18 cellular contexts compared by ENCODE assay signal in the genomic region with DNA sequence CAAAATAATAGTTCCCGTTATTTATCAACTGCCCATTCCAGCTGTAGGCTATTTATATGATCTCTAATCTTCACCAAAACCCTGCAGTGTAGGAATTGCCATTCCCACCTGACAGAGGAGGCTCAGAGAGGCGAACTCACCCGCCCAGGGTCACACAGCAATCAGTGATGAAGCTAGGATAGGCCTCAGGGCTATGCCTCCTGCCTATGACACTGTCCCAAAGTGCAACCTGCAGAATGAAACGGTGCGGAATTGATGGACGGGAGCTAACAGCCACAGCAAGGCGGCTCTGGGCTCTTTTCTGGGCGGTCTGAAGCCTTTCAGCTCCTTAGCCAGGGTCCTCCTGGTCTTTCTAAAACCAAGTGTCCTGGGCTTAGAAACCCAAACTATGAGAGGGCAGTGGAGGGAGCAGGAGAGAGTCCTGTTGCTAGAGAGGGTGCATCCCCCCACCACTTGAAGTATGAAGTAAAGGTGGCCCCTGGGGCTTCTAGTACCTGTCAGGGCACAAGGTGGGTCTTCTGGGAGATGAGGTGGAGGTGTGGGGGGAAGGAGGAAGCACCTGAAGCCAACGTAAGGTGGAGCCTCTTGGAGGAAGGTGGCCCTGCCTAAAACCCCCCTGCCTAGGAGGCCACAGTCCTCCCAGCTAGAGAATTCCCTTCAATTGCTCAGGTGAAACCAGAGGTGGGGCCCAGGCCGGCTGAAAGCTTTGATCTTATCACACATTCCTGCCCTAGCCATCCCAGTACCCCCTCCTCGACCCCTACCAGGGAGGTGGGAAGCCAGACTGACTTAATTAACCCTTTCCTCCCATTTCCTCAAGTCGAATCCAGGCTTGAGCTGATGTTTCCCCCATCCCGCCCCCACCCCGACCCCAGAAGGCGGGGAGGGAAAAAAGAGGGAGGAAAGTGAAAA. TPM values are rescaled to one million over a fixed set of nuclear protein-coding genes. Genes with fewer than 3 reads are reported as not detected.
DNase-seq lines count a peak whose midpoint lies in the region; ATAC-seq and TF ChIP-seq lines count a peak whose summit lies in the region.
"Had no signal": no experiment of that assay in that cellular context is flagged by ENCODE, and none has a peak within 500 bp of the region (broad histone marks: within the 10 kb centered on the region; RNA-seq: fewer than 3 reads in every experiment).

No MANE protein-coding gene starts in this region.

- peak overlapping the region; percentile 20 for H3K18ac ChIP-seq in trophoblast cell (ENCODE audit: low read length)

- intact Hi-C loops in Right ventricle myocardium inferior (cut with DNase I) = no loop called here
- intact Hi-C loops in left cardiac atrium (cut with DNase I) = no loop called here
- intact Hi-C loops in right cardiac atrium (cut with DNase I) = no loop called here
- intact Hi-C loops in vagina (cut with DNase I) = no loop called here

- no peak overlapping the region for H2AFZ ChIP-seq in trophoblast cell (ENCODE audit: insufficient read depth, low read length, poor library complexity)

- H3K27me3 ChIP-seq in right cardiac atrium (ENCODE audit: control insufficient read depth, insufficient read depth) (no peaks in the 10 kb centered on the region), trophoblast cell (ENCODE audit: insufficient read depth, low read length) (no peaks in the 10 kb centered on the region), vagina (no peaks in the 10 kb centered on the region)

- peaks cover 2 to 11% of the 10 kb centered on the region in 2 experiments for H3K36me3 ChIP-seq in trophoblast cell (ENCODE audit: control insufficient read depth in 1 of 2, insufficient read depth in 2 of 2, low read length in 2 of 2)
- H3K36me3 ChIP-seq in vagina = no peaks in the 10 kb centered on the region

- WGBS in right cardiac atrium = 58% methylated on average over 15 of the region's 15 CpGs
- no CpG with 5 or more reads among the region's 15 CpGs for WGBS in trophoblast cell (ENCODE audit: extremely low coverage, insufficient coverage, insufficient read length)

- H3K14ac ChIP-seq in trophoblast cell (ENCODE audit: low read length) = peak overlapping the region; percentile 71

- H2BK12ac ChIP-seq in trophoblast cell (ENCODE audit: low read length) = peak overlapping the region; percentile 46

- DNase-seq in Right ventricle myocardium inferior (ENCODE audit: missing footprints) = peak; percentile 30
- no peak for DNase-seq in left cardiac atrium
- DNase-seq in right cardiac atrium = peak in 1 of 3 donors; percentile 43
- no peak for DNase-seq in trophoblast cell
- DNase-seq in vagina (ENCODE audit: extremely low spot score in 2 of 2) = no peak
- DNase-seq in stimulated activated CD4-positive, alpha-beta T cell treated with anti-CD3 and anti-CD28 coated beads, Interleukin-4, amount 100 ng/mL, for 1 hour = no peak
- no peak for DNase-seq in UCSD-AML1 (lab: John Stamatoyannopoulos, UW; ENCODE audit: unreplicated experiment)
- DNase-seq: 8988T; activated CD4-positive, alpha-beta T cell treated with anti-CD3 and anti-CD28 coated beads, Interleukin-2, amount 50 U/mL, for 1 hour; activated effector memory CD4-positive, alpha-beta T cell treated with anti-CD3 and anti-CD28 coated beads, Interleukin-2, amount 50 U/mL, for 16 hours; DMS 273 treated with DMSO at 0.1 percent for 48 hours; erythroblast; MM.1S; nucleus accumbens; stimulated activated CD4-positive, alpha-beta T cell treated with anti-CD3 and anti-CD28 coated beads, Interleukin-2, amount 100 ng/mL, for 24 hours; stimulated activated naive CD4-positive, alpha-beta T cell treated with Interleukin-2 at 50 U/mL for 16 hours had no signal

- no peak for ATAC-seq in Right ventricle myocardium inferior
- no peak for ATAC-seq in left cardiac atrium
- ATAC-seq in right cardiac atrium = no peak
- no peak for ATAC-seq in GM18867 (IDR thresholded peaks at IDR 0.05; ENCODE audit: unreplicated experiment)

- H3K79me2 ChIP-seq in trophoblast cell (ENCODE audit: control insufficient read depth, insufficient read depth, low read length, poor library complexity) = peaks cover 13% of the 10 kb centered on the region

- peak overlapping the region; percentile 64 for H4K8ac ChIP-seq in trophoblast cell (ENCODE audit: low read depth, low read length)

- H3K4ac ChIP-seq in trophoblast cell (ENCODE audit: low read depth, low read length) = peak overlapping the region; percentile 57

- H4K91ac ChIP-seq in trophoblast cell (ENCODE audit: low read depth, low read length) = peak overlapping the region; percentile 54

- H2BK5ac ChIP-seq in trophoblast cell (ENCODE audit: low read depth, low read length, poor library complexity) = peak overlapping the region; percentile 59

- H3K23ac ChIP-seq in trophoblast cell (ENCODE audit: low read length) = no peak overlapping the region

- H3K9me3 ChIP-seq in right cardiac atrium (ENCODE audit: control insufficient read depth, low read length) (no peaks in the 10 kb centered on the region), trophoblast cell (ENCODE audit: insufficient read depth, low read depth, low read length) (no peaks in the 10 kb centered on the region), vagina (no peaks in the 10 kb centered on the region)

- peak overlapping the region; percentile 35 for H3K4me2 ChIP-seq in trophoblast cell (ENCODE audit: low read length)

- peak overlapping the region; percentile 49 for H2AK5ac ChIP-seq in trophoblast cell (ENCODE audit: low read length)

- H3K79me1 ChIP-seq in trophoblast cell (ENCODE audit: low read length) = peaks cover 38% of the 10 kb centered on the region

- no peak overlapping the region for H3K4me3 ChIP-seq in right cardiac atrium (ENCODE audit: low read length)
- no peak overlapping the region for H3K4me3 ChIP-seq in trophoblast cell (ENCODE audit: low read depth, low read length)
- H3K4me3 ChIP-seq in vagina = no peak overlapping the region

- peak overlapping the region; percentile 84 for H3K27ac ChIP-seq in right cardiac atrium (ENCODE audit: low read length)
- H3K27ac ChIP-seq in trophoblast cell (ENCODE audit: low read depth, low read length) = peak overlapping the region; percentile 65
- H3K27ac ChIP-seq in vagina = peak overlapping the region; percentile 96

- TF ChIP-seq POLR2A in vagina (IDR thresholded peaks at IDR 0.05) = no peak

- H3K4me1 ChIP-seq in right cardiac atrium (ENCODE audit: control insufficient read depth, insufficient read depth, low read length) (peaks cover 49% of the 10 kb centered on the region), trophoblast cell (ENCODE audit: control insufficient read depth in 1 of 2, insufficient read depth in 2 of 2, low read length in 2 of 2) (peaks cover 63 to 69% of the 10 kb centered on the region in 2 experiments), vagina (peaks cover 93% of the 10 kb centered on the region)

- no peak overlapping the region for H3K9ac ChIP-seq in trophoblast cell (ENCODE audit: low read length)

- no peak overlapping the region for H4K12ac ChIP-seq in trophoblast cell (ENCODE audit: low read depth, low read length)

- no peak for TF ChIP-seq CTCF in vagina (IDR thresholded peaks at IDR 0.05)

- peak overlapping the region; percentile 78 for H2BK120ac ChIP-seq in trophoblast cell (ENCODE audit: insufficient read depth, low read length, poor library complexity)

RNA-seq across cellular contexts. Expression of a gene that starts 14.8 kb away (rescaled TPM):
- total RNA-seq in Right ventricle myocardium inferior (269 TPM), left cardiac atrium (100 to 1,000 TPM; 307 to 608 TPM), right cardiac atrium (100 to 1,000 TPM; 320 to 659 (median 492) TPM), vagina (179 TPM)
- polyA plus RNA-seq in right cardiac atrium = 257 TPM
- 97.2 and 106 TPM in 2 replicates for polyA plus RNA-seq in trophoblast cell (2013)

RNA-seq across cellular contexts. Expression of a gene that starts 54.5 kb away (rescaled TPM):
- total RNA-seq in Right ventricle myocardium inferior (not detected), left cardiac atrium (not detected), right cardiac atrium (under 1 TPM in 1 of 4 donors, not detected in 3; 0.53 TPM), vagina (not detected)
- 0.09 TPM for polyA plus RNA-seq in right cardiac atrium
- not detected in 2 replicates for polyA plus RNA-seq in trophoblast cell (2013)
- total RNA-seq: T-helper 1 cell treated with Interleukin-12 subunit alpha and Interleukin-12 subunit beta and Interleukin-4 antibody, amounts not matched to agents 30 ng/mL and 1 ng/mL, for 36 hours had no signal
